In genomic region chr4:62327612-62328297, GRCh38 we compare ENCODE assay signal across 9 cellular contexts.
"Had no signal": no experiment of that assay in that cellular context is flagged by ENCODE, and none has a peak within 500 bp of the region (broad histone marks: within the 10 kb centered on the region; RNA-seq: fewer than 3 reads in every experiment).

No MANE protein-coding gene starts in this region.

- H3K36me3 ChIP-seq: HAP-1 had no signal

- H3K9ac ChIP-seq: GM23248 had no signal

- H3K27ac ChIP-seq: GM23248 had no signal

- H2AFZ ChIP-seq: GM23248, GM23338 had no signal

- H3K4me3 ChIP-seq: GM23248, GM23338, HAP-1 had no signal

- H3K4me2 ChIP-seq: GM23338 had no signal

- H3K9me3 ChIP-seq: HAP-1 had no signal

- DNase-seq: GM23248, GOT3, H7, H9, HCEC 1CT, HFFc6 had no signal

- ATAC-seq: GM23338, HCT116 had no signal
